8 cellular contexts compared by ENCODE assay signal in the genomic region with DNA sequence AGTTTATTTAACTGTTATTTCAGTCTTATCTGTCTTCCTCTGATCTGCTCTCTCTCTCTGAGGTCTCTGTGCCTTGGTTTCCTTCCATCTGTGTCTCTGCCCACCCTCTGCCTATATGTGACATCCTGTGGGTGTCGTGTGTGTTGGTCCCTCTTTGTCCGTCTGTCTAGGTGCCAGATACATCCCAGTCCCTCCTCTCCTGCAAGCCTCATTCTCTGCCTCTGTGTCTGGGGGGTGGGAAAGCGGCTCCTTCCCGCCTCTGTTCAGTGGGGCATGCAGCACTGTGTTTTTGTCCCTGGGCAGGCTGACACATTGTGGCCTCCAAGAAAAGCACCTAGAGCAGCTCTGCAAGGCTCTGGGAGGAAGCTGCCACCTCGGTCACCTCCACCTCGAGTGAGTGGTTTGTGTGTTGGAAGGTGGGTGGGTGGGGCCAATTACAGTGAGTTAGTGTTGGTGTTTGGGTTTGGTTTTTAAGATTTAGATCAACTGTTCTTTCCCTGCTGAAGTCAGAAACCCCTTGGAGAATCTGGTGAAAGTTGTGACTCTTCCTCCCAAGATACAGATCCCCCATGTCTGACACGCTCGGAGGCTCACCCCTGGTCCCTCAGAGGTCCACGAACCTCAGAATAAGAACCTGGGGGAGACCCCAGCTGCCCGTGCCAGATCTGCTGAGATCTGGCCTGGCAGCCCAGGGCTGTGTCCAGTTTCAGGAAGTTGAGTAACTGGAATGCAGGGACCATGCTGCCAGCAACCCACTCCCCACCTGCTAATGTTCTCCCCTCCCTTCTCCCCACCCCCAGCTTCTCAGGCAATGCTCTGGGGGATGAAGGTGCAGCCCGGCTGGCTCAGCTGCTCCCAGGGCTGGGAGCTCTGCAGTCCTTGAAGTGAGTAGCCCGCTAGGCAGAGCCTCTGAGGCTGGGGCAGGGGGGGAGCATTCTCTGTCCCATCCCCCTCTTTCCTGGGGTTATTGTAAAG. TPM values are rescaled to one million over a fixed set of nuclear protein-coding genes. Genes with fewer than 3 reads are reported as not detected.
DNase-seq lines count a peak whose midpoint lies in the region; ATAC-seq lines count a peak whose summit lies in the region.

No MANE protein-coding gene starts in this region.

- no peaks in the 10 kb centered on the region for H3K9me3 Mint-ChIP-seq in stimulated activated memory B cell treated with anti-CD40 and anti-IgM and Interleukin-4, amounts not matched to agents 10 μg/mL and 1 μg/mL and 100 μg/mL, for 72 hours

- peaks cover 61% of the 10 kb centered on the region for H3K36me3 Mint-ChIP-seq in stimulated activated memory B cell treated with anti-CD40 and anti-IgM and Interleukin-4, amounts not matched to agents 10 μg/mL and 1 μg/mL and 100 μg/mL, for 72 hours

- peaks cover 96% of the 10 kb centered on the region for H3K4me1 Mint-ChIP-seq in stimulated activated memory B cell treated with anti-CD40 and anti-IgM and Interleukin-4, amounts not matched to agents 10 μg/mL and 1 μg/mL and 100 μg/mL, for 72 hours

- DNase-seq in NOMO-1 (lab: John Stamatoyannopoulos, UW; ENCODE audit: unreplicated experiment in 2 of 2) (no peak), NCI-H1694 treated with DMSO at 0.1 percent for 48 hours (lab: John Stamatoyannopoulos, UW) (no peak)

- peak overlapping the region; percentile 97 for H3K27ac Mint-ChIP-seq in stimulated activated memory B cell treated with anti-CD40 and anti-IgM and Interleukin-4, amounts not matched to agents 10 μg/mL and 1 μg/mL and 100 μg/mL, for 72 hours

- peak overlapping the region; percentile 60 for H3K4me3 Mint-ChIP-seq in stimulated activated memory B cell treated with anti-CD40 and anti-IgM and Interleukin-4, amounts not matched to agents 10 μg/mL and 1 μg/mL and 100 μg/mL, for 72 hours

- ATAC-seq in GM18498 (IDR thresholded peaks at IDR 0.05; ENCODE audit: unreplicated experiment) (peak; percentile 37), HG02798 (IDR thresholded peaks at IDR 0.05; ENCODE audit: poor library complexity, unreplicated experiment) (peak; percentile 33), esophagus mucosa (peak; percentile 22), GM18519 (IDR thresholded peaks at IDR 0.05; ENCODE audit: low FRiP score, unreplicated experiment) (no peak)
- peak; percentile 71 to 77 for ATAC-seq in activated CD4-positive, CD25-positive, alpha-beta regulatory T cell treated with anti-CD3 and anti-CD28 coated beads, Interleukin-2, amount 50 U/mL, for 24 hours
- ATAC-seq in stimulated activated memory B cell treated with anti-CD40 and anti-IgM and Interleukin-4, amounts not matched to agents 10 μg/mL and 1 μg/mL and 100 μg/mL, for 72 hours: peak; percentile 77

- no peaks in the 10 kb centered on the region for H3K27me3 Mint-ChIP-seq in stimulated activated memory B cell treated with anti-CD40 and anti-IgM and Interleukin-4, amounts not matched to agents 10 μg/mL and 1 μg/mL and 100 μg/mL, for 72 hours

RNA-seq across cellular contexts. Expression of gene CPNE2, which starts 50.9 kb away (rescaled TPM):
- total RNA-seq in esophagus mucosa: 14.2 TPM

RNA-seq across cellular contexts. Expression of gene NLRC5, which starts 52.1 kb away (rescaled TPM):
- total RNA-seq in esophagus mucosa: 13.0 TPM
